In genomic region chr11:62025429-62026105, GRCh38 we compare ENCODE assay signal across 8 cellular contexts. TPM values are rescaled to one million over a fixed set of nuclear protein-coding genes. Genes with fewer than 3 reads are reported as not detected.
A peak's percentile ranks its signal among the peaks of the same experiment; 100 is the strongest.
DNase-seq lines count a peak whose midpoint lies in the region; ATAC-seq and TF ChIP-seq lines count a peak whose summit lies in the region.

No MANE protein-coding gene starts in this region.

- TF ChIP-seq CTCF in spleen (IDR thresholded peaks at IDR 0.05 in 8 of 11, conservative IDR thresholded peaks at IDR 0.05 in 3 of 11): peak in 2 of 11 experiments; percentile 23 to 30

- intact Hi-C loops in left ventricle myocardium superior (cut with micrococcal nuclease) (no loop called here), spleen (cut with DNase I; ENCODE audit: low total_unique reads) (no loop called here)

- H3K4me1 ChIP-seq in spleen: peaks cover 4 to 23% (median 16%) of the 10 kb centered on the region in 6 donors

- peak overlapping the region; percentile 77 to 94 (median 87) for H3K27ac ChIP-seq in spleen

- peak overlapping the region in 2 of 8 donors; percentile 7 to 50 for H3K4me3 ChIP-seq in spleen

- 6 to 19% (median 9%) methylated on average over 13 of the region's 13 CpGs for WGBS in spleen, 5 donors

- no peaks in the 10 kb centered on the region for H3K27me3 ChIP-seq in spleen (replicated peaks in 1 of 7)

- peak in 2 of 3 donors; percentile 32 to 72 for TF ChIP-seq POLR2A in spleen (IDR thresholded peaks at IDR 0.05)

- DNase-seq in ELF-1 (ENCODE audit: low read depth, low spot score) (peak; percentile 70), SIG-M5 (lab: John Stamatoyannopoulos, UW) (peak; percentile 94), left ventricle myocardium superior (peak; percentile 55), spleen (peak; percentile 87), NCI-H524 treated with DMSO at 0.1 percent for 48 hours (lab: John Stamatoyannopoulos, UW) (no peak)
- peak; percentile 25 for DNase-seq in activated naive CD4-positive, alpha-beta T cell treated with anti-CD3 and anti-CD28 coated beads, Interleukin-2, amount 50 U/mL, for 16 hours

- H3K36me3 ChIP-seq in spleen: no peaks in the 10 kb centered on the region

- peaks cover 0 to 20% (median 11%) of the 10 kb centered on the region in 8 donors for H3K9me3 ChIP-seq in spleen

- ATAC-seq in HG03060 (IDR thresholded peaks at IDR 0.05; ENCODE audit: low read depth, unreplicated experiment): peak; percentile 72
- ATAC-seq in left ventricle myocardium superior: peak; percentile 94
- ATAC-seq in HG02588 (IDR thresholded peaks at IDR 0.05; ENCODE audit: unreplicated experiment): no peak

RNA-seq across cellular contexts. Expression of gene FTH1, which starts 58.1 kb away (rescaled TPM):
- total RNA-seq in left ventricle myocardium superior: 2,305 TPM
- total RNA-seq in spleen: 1,000 to 10,000 TPM; 1,915 to 2,864 (median 2,469) TPM
- 1,000 to 10,000 TPM; 2,005 to 3,321 (median 2,533) TPM for polyA plus RNA-seq in spleen
